Comparison of ENCODE assay signal across 24 cellular contexts in genomic region chr7:112254709-112255387, GRCh38.
"Had no signal": no experiment of that assay in that cellular context is flagged by ENCODE, and none has a peak within 500 bp of the region (broad histone marks: within the 10 kb centered on the region; RNA-seq: fewer than 3 reads in every experiment).

No MANE protein-coding gene starts in this region.

- H3K4me1 ChIP-seq: breast epithelium, colonic mucosa, psoas muscle had no signal

- H3K9me3 Mint-ChIP-seq: activated naive CD4-positive, alpha-beta T cell treated with anti-CD3 and anti-CD28 coated beads for 36 hours; activated T-cell treated with anti-CD3 and anti-CD28 coated beads, Interleukin-2, amount 50 U/mL, for 4 hours; nephron; T-helper 1 cell treated with Interleukin-12 subunit alpha and Interleukin-12 subunit beta and Interleukin-4 antibody, amounts not matched to agents 30 μg/mL and 1 μg/mL, for 36 hours had no signal

- ATAC-seq: activated T-cell treated with anti-CD3 and anti-CD28 coated beads, Interleukin-2, amount 50 U/mL, for 4 hours; left ventricle myocardium superior; psoas muscle; right cardiac atrium; stimulated activated naive CD8-positive, alpha-beta T cell treated with anti-CD3 and anti-CD28 coated beads, Interleukin-15, Interleukin-2, amounts not matched to agents 100 U/mL and 50 U/mL, for 24 hours had no signal

- H3K4me3 ChIP-seq: breast epithelium, colonic mucosa, esophagus muscularis mucosa, pancreas, psoas muscle, upper lobe of left lung had no signal

- H3K27ac ChIP-seq: breast epithelium, colonic mucosa, esophagus muscularis mucosa, neutrophil, pancreas, psoas muscle had no signal

- DNase-seq: activated CD4-positive, alpha-beta T cell treated with anti-CD3 and anti-CD28 coated beads for 4 hours; activated CD4-positive, alpha-beta T cell treated with anti-CD3 and anti-CD28 coated beads, Interleukin-2, amount 50 U/mL, for 48 hours; activated CD4-positive, CD25-positive, alpha-beta regulatory T cell; activated CD8-positive, alpha-beta memory T cell treated with anti-CD3 and anti-CD28 coated beads, Interleukin-2, amount 50 U/mL, for 48 hours; activated naive CD4-positive, alpha-beta T cell treated with anti-CD3 and anti-CD28 coated beads for 36 hours; activated naive CD8-positive, alpha-beta T cell treated with anti-CD3 and anti-CD28 coated beads, Interleukin-2, amount 10 ng/mL, durations not matched to agents 7 days and 5 days; activated T-cell treated with anti-CD3 and anti-CD28 coated beads, Interleukin-2, amount 50 U/mL, for 4 hours; amniotic stem cell; colonic mucosa; effector memory CD4-positive, alpha-beta T cell; hippocampal formation; left ventricle myocardium superior; pancreas; psoas muscle; right cardiac atrium; stimulated activated CD4-positive, alpha-beta T cell treated with anti-CD3 and anti-CD28 coated beads, Interleukin-4, amount 100 ng/mL, for 4 hours; stimulated activated naive CD8-positive, alpha-beta T cell treated with anti-CD3 and anti-CD28 coated beads, Interleukin-15, Interleukin-2, amounts not matched to agents 100 U/mL and 50 U/mL, for 24 hours; T1000 had no signal

- H3K27me3 Mint-ChIP-seq: activated naive CD8-positive, alpha-beta T cell treated with anti-CD3 and anti-CD28 coated beads, Interleukin-2, amount 10 ng/mL, durations not matched to agents 7 days and 5 days had no signal

- H3K27ac Mint-ChIP-seq: activated naive CD4-positive, alpha-beta T cell treated with anti-CD3 and anti-CD28 coated beads for 36 hours; activated naive CD8-positive, alpha-beta T cell treated with anti-CD3 and anti-CD28 coated beads, Interleukin-2, amount 10 ng/mL, durations not matched to agents 7 days and 5 days; T-helper 1 cell treated with Interleukin-12 subunit alpha and Interleukin-12 subunit beta and Interleukin-4 antibody, amounts not matched to agents 30 μg/mL and 1 μg/mL, for 36 hours had no signal

- H3K36me3 ChIP-seq: breast epithelium, colonic mucosa, esophagus muscularis mucosa, neutrophil, pancreas, upper lobe of left lung had no signal

- H3K27me3 ChIP-seq: breast epithelium, colonic mucosa, esophagus muscularis mucosa, neutrophil, pancreas, upper lobe of left lung had no signal

- H3K9me3 ChIP-seq: breast epithelium, colonic mucosa, esophagus muscularis mucosa, neutrophil, pancreas, psoas muscle, upper lobe of left lung had no signal

- H3K4me1 Mint-ChIP-seq: nephron had no signal

- H3K4me3 Mint-ChIP-seq: activated naive CD4-positive, alpha-beta T cell treated with anti-CD3 and anti-CD28 coated beads for 36 hours; activated naive CD8-positive, alpha-beta T cell treated with anti-CD3 and anti-CD28 coated beads, Interleukin-2, amount 10 ng/mL, durations not matched to agents 7 days and 5 days; activated T-cell treated with anti-CD3 and anti-CD28 coated beads, Interleukin-2, amount 50 U/mL, for 4 hours; nephron; T-helper 1 cell treated with Interleukin-12 subunit alpha and Interleukin-12 subunit beta and Interleukin-4 antibody, amounts not matched to agents 30 μg/mL and 1 μg/mL, for 36 hours had no signal
